2 cellular contexts compared by ENCODE assay signal in the genomic region with DNA sequence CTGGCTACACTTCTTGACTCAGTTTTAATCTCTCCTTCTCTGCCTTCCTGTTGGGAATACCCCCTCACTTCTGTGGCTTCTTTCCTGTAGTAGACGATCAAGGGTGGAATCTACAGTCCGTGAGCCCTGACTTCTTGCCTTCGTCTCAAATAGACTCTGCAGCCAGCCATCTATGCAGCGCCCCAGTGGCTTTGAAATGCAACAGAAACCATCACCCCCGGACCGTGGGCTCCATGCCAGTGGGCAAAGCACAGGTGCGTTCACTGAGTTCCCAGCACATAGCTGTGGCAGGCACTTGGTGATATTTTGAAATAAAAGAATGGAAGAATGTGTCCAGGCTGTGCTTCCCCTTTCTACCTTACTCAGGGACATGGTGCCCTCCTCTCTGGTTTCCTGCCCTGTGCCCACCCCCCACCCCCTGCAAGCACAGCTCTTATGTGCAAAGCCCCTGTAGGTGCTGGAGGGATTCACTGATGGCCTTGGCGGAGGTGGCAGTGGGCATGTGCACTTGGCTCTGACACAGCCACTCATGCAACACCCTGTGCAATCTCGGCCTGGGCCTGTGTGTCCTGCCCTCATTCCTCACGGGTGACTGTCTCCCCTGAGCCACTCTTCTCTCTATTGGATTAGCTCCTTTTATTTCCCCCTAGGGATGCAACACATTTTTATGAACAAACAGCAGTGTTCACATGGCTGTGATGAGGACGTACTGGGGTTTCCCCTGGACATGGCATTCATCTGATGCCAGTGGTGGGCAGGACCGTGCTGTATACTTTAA.
TF ChIP-seq lines count a peak whose summit lies in the region.

No MANE protein-coding gene starts in this region.

TF ChIP-seq in H1, 55 proteins besides CTCF, POLR2A, EP300 and RAD21:
- TF ChIP-seq MAFK (IDR thresholded peaks at IDR 0.05; ENCODE audit: low read depth, low read length) (no peak), RFX5 (IDR thresholded peaks at IDR 0.05; ENCODE audit: borderline replicate concordance, low read depth, low read length) (no peak), GTF2F1 (IDR thresholded peaks at IDR 0.05; ENCODE audit: borderline replicate concordance, low read depth, low read length) (no peak), BCL11A (IDR thresholded peaks at IDR 0.05; ENCODE audit: low read depth in 2 of 2, low read length in 2 of 2) (no peak), RBBP5 (IDR thresholded peaks at IDR 0.05; ENCODE audit: borderline replicate concordance, low read depth, low read length) (no peak), BACH1 (IDR thresholded peaks at IDR 0.05; ENCODE audit: low read length) (no peak), TEAD4 (IDR thresholded peaks at IDR 0.05; ENCODE audit: low read depth, low read length) (no peak), POLR2AphosphoS5 (IDR thresholded peaks at IDR 0.05; ENCODE audit: low read depth, low read length) (no peak)
- TF ChIP-seq, protein P1, sequence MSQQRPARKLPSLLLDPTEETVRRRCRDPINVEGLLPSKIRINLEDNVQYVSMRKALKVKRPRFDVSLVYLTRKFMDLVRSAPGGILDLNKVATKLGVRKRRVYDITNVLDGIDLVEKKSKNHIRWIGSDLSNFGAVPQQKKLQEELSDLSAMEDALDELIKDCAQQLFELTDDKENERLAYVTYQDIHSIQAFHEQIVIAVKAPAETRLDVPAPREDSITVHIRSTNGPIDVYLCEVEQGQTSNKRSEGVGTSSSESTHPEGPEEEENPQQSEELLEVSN (IDR thresholded peaks at IDR 0.05), result no peak
- TF ChIP-seq, protein P2, sequence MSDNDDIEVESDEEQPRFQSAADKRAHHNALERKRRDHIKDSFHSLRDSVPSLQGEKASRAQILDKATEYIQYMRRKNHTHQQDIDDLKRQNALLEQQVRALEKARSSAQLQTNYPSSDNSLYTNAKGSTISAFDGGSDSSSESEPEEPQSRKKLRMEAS (IDR thresholded peaks at IDR 0.05), result no peak
- TF ChIP-seq, protein P3, sequence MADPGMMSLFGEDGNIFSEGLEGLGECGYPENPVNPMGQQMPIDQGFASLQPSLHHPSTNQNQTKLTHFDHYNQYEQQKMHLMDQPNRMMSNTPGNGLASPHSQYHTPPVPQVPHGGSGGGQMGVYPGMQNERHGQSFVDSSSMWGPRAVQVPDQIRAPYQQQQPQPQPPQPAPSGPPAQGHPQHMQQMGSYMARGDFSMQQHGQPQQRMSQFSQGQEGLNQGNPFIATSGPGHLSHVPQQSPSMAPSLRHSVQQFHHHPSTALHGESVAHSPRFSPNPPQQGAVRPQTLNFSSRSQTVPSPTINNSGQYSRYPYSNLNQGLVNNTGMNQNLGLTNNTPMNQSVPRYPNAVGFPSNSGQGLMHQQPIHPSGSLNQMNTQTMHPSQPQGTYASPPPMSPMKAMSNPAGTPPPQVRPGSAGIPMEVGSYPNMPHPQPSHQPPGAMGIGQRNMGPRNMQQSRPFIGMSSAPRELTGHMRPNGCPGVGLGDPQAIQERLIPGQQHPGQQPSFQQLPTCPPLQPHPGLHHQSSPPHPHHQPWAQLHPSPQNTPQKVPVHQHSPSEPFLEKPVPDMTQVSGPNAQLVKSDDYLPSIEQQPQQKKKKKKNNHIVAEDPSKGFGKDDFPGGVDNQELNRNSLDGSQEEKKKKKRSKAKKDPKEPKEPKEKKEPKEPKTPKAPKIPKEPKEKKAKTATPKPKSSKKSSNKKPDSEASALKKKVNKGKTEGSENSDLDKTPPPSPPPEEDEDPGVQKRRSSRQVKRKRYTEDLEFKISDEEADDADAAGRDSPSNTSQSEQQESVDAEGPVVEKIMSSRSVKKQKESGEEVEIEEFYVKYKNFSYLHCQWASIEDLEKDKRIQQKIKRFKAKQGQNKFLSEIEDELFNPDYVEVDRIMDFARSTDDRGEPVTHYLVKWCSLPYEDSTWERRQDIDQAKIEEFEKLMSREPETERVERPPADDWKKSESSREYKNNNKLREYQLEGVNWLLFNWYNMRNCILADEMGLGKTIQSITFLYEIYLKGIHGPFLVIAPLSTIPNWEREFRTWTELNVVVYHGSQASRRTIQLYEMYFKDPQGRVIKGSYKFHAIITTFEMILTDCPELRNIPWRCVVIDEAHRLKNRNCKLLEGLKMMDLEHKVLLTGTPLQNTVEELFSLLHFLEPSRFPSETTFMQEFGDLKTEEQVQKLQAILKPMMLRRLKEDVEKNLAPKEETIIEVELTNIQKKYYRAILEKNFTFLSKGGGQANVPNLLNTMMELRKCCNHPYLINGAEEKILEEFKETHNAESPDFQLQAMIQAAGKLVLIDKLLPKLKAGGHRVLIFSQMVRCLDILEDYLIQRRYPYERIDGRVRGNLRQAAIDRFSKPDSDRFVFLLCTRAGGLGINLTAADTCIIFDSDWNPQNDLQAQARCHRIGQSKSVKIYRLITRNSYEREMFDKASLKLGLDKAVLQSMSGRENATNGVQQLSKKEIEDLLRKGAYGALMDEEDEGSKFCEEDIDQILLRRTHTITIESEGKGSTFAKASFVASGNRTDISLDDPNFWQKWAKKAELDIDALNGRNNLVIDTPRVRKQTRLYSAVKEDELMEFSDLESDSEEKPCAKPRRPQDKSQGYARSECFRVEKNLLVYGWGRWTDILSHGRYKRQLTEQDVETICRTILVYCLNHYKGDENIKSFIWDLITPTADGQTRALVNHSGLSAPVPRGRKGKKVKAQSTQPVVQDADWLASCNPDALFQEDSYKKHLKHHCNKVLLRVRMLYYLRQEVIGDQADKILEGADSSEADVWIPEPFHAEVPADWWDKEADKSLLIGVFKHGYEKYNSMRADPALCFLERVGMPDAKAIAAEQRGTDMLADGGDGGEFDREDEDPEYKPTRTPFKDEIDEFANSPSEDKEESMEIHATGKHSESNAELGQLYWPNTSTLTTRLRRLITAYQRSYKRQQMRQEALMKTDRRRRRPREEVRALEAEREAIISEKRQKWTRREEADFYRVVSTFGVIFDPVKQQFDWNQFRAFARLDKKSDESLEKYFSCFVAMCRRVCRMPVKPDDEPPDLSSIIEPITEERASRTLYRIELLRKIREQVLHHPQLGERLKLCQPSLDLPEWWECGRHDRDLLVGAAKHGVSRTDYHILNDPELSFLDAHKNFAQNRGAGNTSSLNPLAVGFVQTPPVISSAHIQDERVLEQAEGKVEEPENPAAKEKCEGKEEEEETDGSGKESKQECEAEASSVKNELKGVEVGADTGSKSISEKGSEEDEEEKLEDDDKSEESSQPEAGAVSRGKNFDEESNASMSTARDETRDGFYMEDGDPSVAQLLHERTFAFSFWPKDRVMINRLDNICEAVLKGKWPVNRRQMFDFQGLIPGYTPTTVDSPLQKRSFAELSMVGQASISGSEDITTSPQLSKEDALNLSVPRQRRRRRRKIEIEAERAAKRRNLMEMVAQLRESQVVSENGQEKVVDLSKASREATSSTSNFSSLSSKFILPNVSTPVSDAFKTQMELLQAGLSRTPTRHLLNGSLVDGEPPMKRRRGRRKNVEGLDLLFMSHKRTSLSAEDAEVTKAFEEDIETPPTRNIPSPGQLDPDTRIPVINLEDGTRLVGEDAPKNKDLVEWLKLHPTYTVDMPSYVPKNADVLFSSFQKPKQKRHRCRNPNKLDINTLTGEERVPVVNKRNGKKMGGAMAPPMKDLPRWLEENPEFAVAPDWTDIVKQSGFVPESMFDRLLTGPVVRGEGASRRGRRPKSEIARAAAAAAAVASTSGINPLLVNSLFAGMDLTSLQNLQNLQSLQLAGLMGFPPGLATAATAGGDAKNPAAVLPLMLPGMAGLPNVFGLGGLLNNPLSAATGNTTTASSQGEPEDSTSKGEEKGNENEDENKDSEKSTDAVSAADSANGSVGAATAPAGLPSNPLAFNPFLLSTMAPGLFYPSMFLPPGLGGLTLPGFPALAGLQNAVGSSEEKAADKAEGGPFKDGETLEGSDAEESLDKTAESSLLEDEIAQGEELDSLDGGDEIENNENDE (IDR thresholded peaks at IDR 0.05; ENCODE audit: insufficient replicate concordance, low read length), result no peak

TF ChIP-seq in GM12891, 5 proteins besides CTCF, POLR2A, EP300 and RAD21:
- TF ChIP-seq POLR2AphosphoS5 (IDR thresholded peaks at IDR 0.05; ENCODE audit: low read depth, low read length) (no peak), SPI1 (IDR thresholded peaks at IDR 0.05; ENCODE audit: low read depth, low read length) (no peak), POU2F2 (IDR thresholded peaks at IDR 0.05; ENCODE audit: low read depth, low read length) (no peak), PAX5 (IDR thresholded peaks at IDR 0.05; ENCODE audit: insufficient read depth, low read length, severe bottlenecking) (no peak)
